13 cellular contexts compared by ENCODE assay signal in the genomic region with DNA sequence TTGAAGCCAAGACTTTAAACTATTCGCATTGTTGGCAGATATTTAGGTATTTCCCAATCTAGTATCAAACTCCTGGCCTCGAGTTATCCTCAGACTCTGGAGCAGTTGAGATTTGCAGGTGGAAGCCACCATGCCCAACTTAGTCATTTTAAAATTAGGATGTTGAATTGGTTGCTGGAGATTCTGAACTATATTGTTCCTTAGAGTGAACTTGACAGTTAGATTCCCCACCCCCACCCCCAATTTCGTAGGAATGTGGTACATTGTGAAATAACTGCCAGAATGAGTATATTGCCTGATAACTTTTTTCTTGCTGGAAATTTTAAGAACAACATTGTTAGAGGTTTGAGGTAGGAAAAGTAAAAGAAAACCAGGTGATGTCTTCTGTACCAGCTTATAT. TPM values are rescaled to one million over a fixed set of nuclear protein-coding genes. Genes with fewer than 3 reads are reported as not detected.
DNase-seq lines count a peak whose midpoint lies in the region; ATAC-seq, FAIRE-seq and TF ChIP-seq lines count a peak whose summit lies in the region.
"Had no signal": no experiment of that assay in that cellular context is flagged by ENCODE, and none has a peak within 500 bp of the region (broad histone marks: within the 10 kb centered on the region; RNA-seq: fewer than 3 reads in every experiment).

No MANE protein-coding gene starts in this region.

- no peak overlapping the region for H2BK15ac ChIP-seq in H1 (ENCODE audit: low read length)

- H3K27me3 Mint-ChIP-seq in osteocyte (ENCODE audit: unreplicated experiment): no peaks in the 10 kb centered on the region
- H3K27me3 Mint-ChIP-seq: naive thymus-derived CD4-positive, alpha-beta T cell had no signal

- WGBS in SK-N-SH (ENCODE audit: low lambda C conversion rate): 38% methylated on average over 3 of the region's 3 CpGs
- 61% methylated on average over 3 of the region's 3 CpGs; no CpG with 5 or more reads in 1 of the 2 experiments for WGBS in H1 (ENCODE audit: extremely low coverage in 1 of 2, insufficient coverage in 1 of 2, insufficient read length in 1 of 2, insufficient replicate concordance in 2 of 2, low coverage in 1 of 2, low lambda C conversion rate in 2 of 2, missing lambda C conversion rate in 1 of 2), 2 experiments

- FAIRE-seq in H1 (lab: Jason Lieb, UNC): no peak
- FAIRE-seq: GM12892 had no signal

- no peaks in the 10 kb centered on the region for H3K27me3 ChIP-seq in SK-N-SH (ENCODE audit: insufficient read depth)
- no peaks in the 10 kb centered on the region for H3K27me3 ChIP-seq in H1 (replicated peaks in 1 of 4; ENCODE audit: control insufficient read depth in 3 of 4, extremely low read depth in 1 of 4, insufficient read depth in 3 of 4, low read length in 3 of 4)
- H3K27me3 ChIP-seq: foreskin keratinocyte had no signal

- H3K36me3 Mint-ChIP-seq in osteocyte (ENCODE audit: unreplicated experiment): peaks cover 2% of the 10 kb centered on the region

- POLR2A ChIA-PET in SK-N-SH (lab: Yijun Ruan, JAX): interaction anchor here (0.9 kb wide), 1 partner anchor 13 kb away, joined by 3 read pairs; no protein-coding TSS in a partner anchor
- POLR2A ChIA-PET in H1 (lab: Charles Lee; ENCODE audit: partially characterized antibody): interaction anchor here (0.7 to 5.4 kb wide), 6 partner anchors 9 to 283 kb away, joined by 3 to 39 read pairs (median 6); a partner anchor contains a TSS

- H3K4me1 ChIP-seq in SK-N-SH (ENCODE audit: control insufficient read depth in 1 of 2, insufficient read depth in 2 of 2, low read depth in 1 of 2, low read length in 1 of 2) (peaks cover 30 to 33% of the 10 kb centered on the region in 2 experiments), H1 (replicated peaks in 1 of 4; ENCODE audit: control insufficient read depth in 3 of 4, insufficient read depth in 4 of 4, low read length in 3 of 4) (peaks cover 17 to 31% (median 24%) of the 10 kb centered on the region in 4 experiments)

- H3K18ac ChIP-seq in H1 (ENCODE audit: extremely low read depth, low read length): no peak overlapping the region

- peaks cover 4% of the 10 kb centered on the region; the same call in 1 of the 2 replicates for H3K23me2 ChIP-seq in H1 (ENCODE audit: low read depth, low read length)

- no peak overlapping the region for H4K5ac ChIP-seq in H1 (ENCODE audit: insufficient read length, low read depth, low read length)

- no peak overlapping the region for H2BK5ac ChIP-seq in H1 (ENCODE audit: low read depth, low read length)

- CTCF ChIA-PET in SK-N-SH (lab: Yijun Ruan, JAX) (interaction anchor here (3.8 kb wide), 1 partner anchor 12 kb away, joined by 61 read pairs; no protein-coding TSS in a partner anchor), H1 (lab: Charles Lee; ENCODE audit: partially characterized antibody) (interaction anchor here (0.7 to 5.0 kb wide), 3 partner anchors 10 to 305 kb away, joined by 3 to 39 read pairs (median 5); no protein-coding TSS in a partner anchor)

- no peak overlapping the region for H3K23ac ChIP-seq in H1 (ENCODE audit: insufficient read length)

- H3K4me3 Mint-ChIP-seq in osteocyte (ENCODE audit: unreplicated experiment): peak overlapping the region; percentile 36

- H3K36me3 ChIP-seq in SK-N-SH (replicated peaks in 1 of 2; ENCODE audit: control insufficient read depth in 1 of 2, insufficient read depth in 2 of 2, low read length in 1 of 2) (no peaks in the 10 kb centered on the region), H1 (ENCODE audit: control insufficient read depth in 2 of 4, insufficient read depth in 4 of 4, low read length in 3 of 4) (no peaks in the 10 kb centered on the region; a peak in 2 of 8 replicates)

- no peaks in the 10 kb centered on the region for H3K9me2 ChIP-seq in SK-N-SH

- H2BK20ac ChIP-seq in H1 (ENCODE audit: low read length): no peak overlapping the region

- H2BK12ac ChIP-seq in H1 (ENCODE audit: low read depth, low read length): no peak overlapping the region

- TF ChIP-seq CTCF in SK-N-SH (IDR thresholded peaks at IDR 0.05): no peak
- no peak for TF ChIP-seq CTCF in NB4 (IDR thresholded peaks at IDR 0.05; ENCODE audit: low read depth, low read length)
- TF ChIP-seq CTCF in H1 (IDR thresholded peaks at IDR 0.05; ENCODE audit: control extremely low read depth in 1 of 3, insufficient read depth in 1 of 3, low read depth in 1 of 3, low read length in 3 of 3): no peak
- no peak for TF ChIP-seq CTCF in osteocyte (IDR thresholded peaks at IDR 0.05)

- ATAC-seq in SK-N-SH treated with all-trans-retinoic acid at 6 μM for 48 hours (no peak), HG03139 (IDR thresholded peaks at IDR 0.05; ENCODE audit: unreplicated experiment) (no peak)
- ATAC-seq: foreskin keratinocyte; naive thymus-derived CD4-positive, alpha-beta T cell had no signal

- no peak for TF ChIP-seq EP300 in SK-N-SH (IDR thresholded peaks at IDR 0.05; ENCODE audit: borderline replicate concordance in 1 of 2, low read depth in 1 of 2, low read length in 1 of 2)
- no peak for TF ChIP-seq EP300 in H1 (IDR thresholded peaks at IDR 0.05; ENCODE audit: borderline replicate concordance in 1 of 2, low read depth in 2 of 2, low read length in 2 of 2)

- no peak overlapping the region for H3K14ac ChIP-seq in H1 (ENCODE audit: insufficient read length)

- no peak overlapping the region for H4K8ac ChIP-seq in H1 (ENCODE audit: extremely low read depth, insufficient read depth, low read length)

- H4K20me1 ChIP-seq in SK-N-SH (ENCODE audit: insufficient read depth) (peaks cover 49% of the 10 kb centered on the region), H1 (replicated peaks in 1 of 2; ENCODE audit: control insufficient read depth in 1 of 2, insufficient read depth in 2 of 2, low read length in 2 of 2) (peaks cover 2 to 16% of the 10 kb centered on the region in 2 experiments)

- H3K27ac ChIP-seq in SK-N-SH (ENCODE audit: low read depth in 2 of 2, low read length in 1 of 2) (peak overlapping the region; percentile 33 to 84; a peak in 2 of 4 replicates), H1 (ENCODE audit: low read depth, low read length) (no peak overlapping the region)
- H3K27ac ChIP-seq: foreskin keratinocyte had no signal

- peaks cover 3% of the 10 kb centered on the region; the same call in 1 of the 2 replicates for H3K79me1 ChIP-seq in H1 (ENCODE audit: low read depth, low read length)

- H3K9ac ChIP-seq in SK-N-SH (no peak overlapping the region), H1 (replicated peaks in 1 of 4; ENCODE audit: extremely low read depth in 1 of 4, low read depth in 3 of 4, low read length in 3 of 4) (no peak overlapping the region)

- peak overlapping the region; percentile 60 for H3K4me2 ChIP-seq in SK-N-SH
- H3K4me2 ChIP-seq in H1 (ENCODE audit: insufficient read depth in 1 of 2, low read depth in 2 of 2, low read length in 2 of 2): peak overlapping the region; percentile 49 to 94

- H2AFZ ChIP-seq in SK-N-SH (ENCODE audit: low read depth): no peak overlapping the region
- H2AFZ ChIP-seq in H1 (ENCODE audit: low read length): no peak overlapping the region

- H3K4me1 Mint-ChIP-seq in osteocyte (ENCODE audit: unreplicated experiment): peaks cover 55% of the 10 kb centered on the region

- TF ChIP-seq POLR2A in NB4 (IDR thresholded peaks at IDR 0.05; ENCODE audit: extremely low read depth, insufficient read length) (no peak), H1 (IDR thresholded peaks at IDR 0.05; ENCODE audit: control extremely low read depth in 1 of 2, low read depth in 2 of 2, low read length in 2 of 2) (no peak)

- TF ChIP-seq RAD21 in SK-N-SH (IDR thresholded peaks at IDR 0.05; ENCODE audit: low read length) (no peak), H1 (IDR thresholded peaks at IDR 0.05 in 1 of 2, conservative IDR thresholded peaks at IDR 0.05 in 1 of 2; ENCODE audit: low read depth in 2 of 2, low read length in 2 of 2) (no peak)

- H3K4ac ChIP-seq in H1 (replicated peaks; ENCODE audit: insufficient read length, low read depth, low read length): no peak overlapping the region

- H3K4me3 ChIP-seq in SK-N-SH (ENCODE audit: low read depth in 2 of 2, low read length in 1 of 2) (peak overlapping the region in 1 of 2 experiments; percentile 2; a peak in 1 of 4 replicates), NB4 (ENCODE audit: low read depth, low read length) (peak overlapping the region; percentile 93), H1 (ENCODE audit: extremely low read depth in 1 of 4, insufficient read depth in 2 of 4, low read depth in 3 of 4, low read length in 4 of 4) (peak overlapping the region in 1 of 4 experiments; percentile 40; a peak in 2 of 8 replicates)

- H3K56ac ChIP-seq in H1 (replicated peaks; ENCODE audit: insufficient read length, low read depth, low read length): no peak overlapping the region

- H3K9me3 ChIP-seq in SK-N-SH (no peaks in the 10 kb centered on the region), H1 (ENCODE audit: insufficient read depth in 2 of 2, low read depth in 1 of 2, low read length in 1 of 2) (no peaks in the 10 kb centered on the region)

- DNase-seq in SK-N-SH (no peak), NB4 (ENCODE audit: low read depth) (peak; percentile 68), H1 (ENCODE audit: low read depth in 1 of 2, low spot score in 2 of 2) (no peak), osteocyte (ENCODE audit: extremely low spot score, unreplicated experiment) (no peak), RKO (ENCODE audit: low spot score) (no peak), NCI-H2227 (lab: John Stamatoyannopoulos, UW; ENCODE audit: unreplicated experiment) (no peak)
- DNase-seq: amygdala; foreskin keratinocyte; naive thymus-derived CD4-positive, alpha-beta T cell; NCI-H446 treated with DMSO at 0.1 percent for 48 hours had no signal

- H3K9me3 Mint-ChIP-seq in osteocyte (ENCODE audit: unreplicated experiment): no peaks in the 10 kb centered on the region
- H3K9me3 Mint-ChIP-seq: naive thymus-derived CD4-positive, alpha-beta T cell had no signal

- H4K91ac ChIP-seq in H1 (replicated peaks; ENCODE audit: insufficient read length, low read length): no peak overlapping the region

- peaks cover 15% of the 10 kb centered on the region for H3F3A ChIP-seq in SK-N-SH (replicated peaks; ENCODE audit: insufficient read depth)

- H2BK120ac ChIP-seq in H1 (replicated peaks; ENCODE audit: low read depth, low read length): no peak overlapping the region

- peaks cover 71% of the 10 kb centered on the region for H3K79me2 ChIP-seq in SK-N-SH (ENCODE audit: insufficient read depth)
- H3K79me2 ChIP-seq in H1 (ENCODE audit: control insufficient read depth in 1 of 2, insufficient read depth in 2 of 2, low read length in 2 of 2): peaks cover 15 to 61% of the 10 kb centered on the region in 2 experiments

- peak overlapping the region; percentile 46 for H3K27ac Mint-ChIP-seq in osteocyte (ENCODE audit: unreplicated experiment)

- no peak overlapping the region for H2AK5ac ChIP-seq in H1 (ENCODE audit: low read depth, low read length)

RNA-seq across cellular contexts. Expression of a gene that starts 2.3 kb away (rescaled TPM):
- polyA plus RNA-seq in SK-N-SH (2012; rRNA removed) (3.8 TPM in 2 replicates), H1 (2011; rRNA removed) (10.4 and 11.4 TPM in 2 replicates)
- 2.5 and 2.9 TPM in 2 replicates for polyA plus RNA-seq in SK-N-SH (2012; cell fraction: cytosol; rRNA removed)
- 5.5 and 5.8 TPM in 2 replicates for polyA plus RNA-seq in SK-N-SH (2012; cell fraction: nucleus; rRNA removed)
- total RNA-seq in H1 (2021; fragmentation: NEBNext Ultra II Directional; extraction: Animal tissue kit (Norgen Biotek cat#: 25700)): 44.3 and 45.5 TPM in 2 replicates
- polyA plus RNA-seq in H1 (2011; cell fraction: cytosol; rRNA removed): 7.9 TPM
- 13.5 TPM for polyA plus RNA-seq in H1 (2011; cell fraction: nucleus; rRNA removed)
- 21.8 to 28.6 TPM (median 24.9 TPM) in 4 replicates for polyA plus RNA-seq in H1 (2012, experiment 1 of 2)
- 19.7 TPM for polyA plus RNA-seq in H1 (2012, experiment 2 of 2)
- 26.3 TPM for polyA plus RNA-seq in H1 (2013, experiment 1 of 2)
- 27.4 TPM for polyA plus RNA-seq in H1 (2013, experiment 2 of 2)
- polyA minus RNA-seq in H1 (2011; rRNA and poly(A)+ RNA removed): 46.6 and 57.1 TPM in 2 replicates
- 32.1 TPM for polyA minus RNA-seq in H1 (2011; cell fraction: cytosol; rRNA and poly(A)+ RNA removed)
- 32.6 TPM for polyA minus RNA-seq in H1 (2011; cell fraction: nucleus; rRNA and poly(A)+ RNA removed)
- 15.9 and 16.0 TPM in 2 replicates for total RNA-seq in osteocyte
